In genomic region chr17:4938670-4939553, GRCh38 we compare ENCODE assay signal across 1 cellular context.
TF ChIP-seq lines count a peak whose summit lies in the region.

No MANE protein-coding gene starts in this region.

TF ChIP-seq in HCT116, 20 proteins besides CTCF, POLR2A, EP300 and RAD21 (continued from another document):
- TF ChIP-seq REST (IDR thresholded peaks at IDR 0.05; ENCODE audit: low read depth) = no peak
- TF ChIP-seq ZBTB33 (IDR thresholded peaks at IDR 0.05; ENCODE audit: extremely low read depth, insufficient replicate concordance, low read length) = no peak
- no peak for TF ChIP-seq CEBPB (IDR thresholded peaks at IDR 0.05; ENCODE audit: low read depth)
